ENCODE assay signal across 25 cellular contexts in genomic region chr1:25527226-25527846, GRCh38.
"Had no signal": no experiment of that assay in that cellular context is flagged by ENCODE, and none has a peak within 500 bp of the region (broad histone marks: within the 10 kb centered on the region; RNA-seq: fewer than 3 reads in every experiment).

No MANE protein-coding gene starts in this region.

- H2AFZ ChIP-seq: parathyroid adenoma had no signal

- H3K4me3 ChIP-seq: coronary artery, esophagus squamous epithelium, gastroesophageal sphincter, left ventricle myocardium inferior, lower lobe of right lung, psoas muscle, right lobe of liver, testis, transverse colon had no signal

- H3K36me3 ChIP-seq: esophagus squamous epithelium, gastroesophageal sphincter, left ventricle myocardium inferior, lower lobe of right lung, right lobe of liver, transverse colon had no signal

- H3K4me1 ChIP-seq: gastroesophageal sphincter, lower lobe of right lung, parathyroid adenoma, psoas muscle, right lobe of liver, testis, transverse colon had no signal

- ATAC-seq: gastroesophageal sphincter; lower lobe of right lung; psoas muscle; right lobe of liver; stimulated activated effector memory CD8-positive, alpha-beta T cell treated with anti-CD3 and anti-CD28 coated beads, Interleukin-12 subunit alpha, Interleukin-12 subunit beta, amount 100 ng/mL, for 72 hours; stimulated activated naive CD8-positive, alpha-beta T cell treated with anti-CD3 and anti-CD28 coated beads, Interleukin-15, Interleukin-2, amounts not matched to agents 100 U/mL and 50 U/mL, for 24 hours had no signal

- DNase-seq: effector CD8-positive, alpha-beta T cell; esophagus squamous epithelium; foreskin fibroblast; glutamatergic neuron; islet precursor cell; left ventricle myocardium inferior; lower lobe of right lung; occipital lobe; psoas muscle; retina; right lobe of liver; stimulated activated CD4-positive, alpha-beta T cell treated with anti-CD3 and anti-CD28 coated beads, Interleukin-4, amount 100 ng/mL, for 1 hour; stimulated activated CD8-positive, alpha-beta memory T cell treated with anti-CD3 and anti-CD28 coated beads, Interleukin-4, amount 100 ng/mL, for 48 hours; stimulated activated naive CD8-positive, alpha-beta T cell treated with anti-CD3 and anti-CD28 coated beads, Interleukin-15, Interleukin-2, amounts not matched to agents 100 U/mL and 50 U/mL, for 24 hours; testis; transverse colon had no signal

- H3K9ac ChIP-seq: parathyroid adenoma had no signal

- H3K4me1 Mint-ChIP-seq: mesothelial cell of epicardium had no signal

- H3K27ac ChIP-seq: coronary artery, epithelial cell of prostate, esophagus squamous epithelium, gastroesophageal sphincter, left ventricle myocardium inferior, lower lobe of right lung, parathyroid adenoma, psoas muscle, right lobe of liver, testis, transverse colon had no signal

- H3K4me3 Mint-ChIP-seq: memory B cell; mesothelial cell of epicardium; nephron; stimulated activated effector memory CD8-positive, alpha-beta T cell treated with anti-CD3 and anti-CD28 coated beads, Interleukin-12 subunit alpha, Interleukin-12 subunit beta, amount 100 ng/mL, for 72 hours had no signal

- H3K9me3 ChIP-seq: esophagus squamous epithelium, lower lobe of right lung, psoas muscle, right lobe of liver, testis, transverse colon had no signal

- H3K79me2 ChIP-seq: parathyroid adenoma had no signal

- H3K27me3 ChIP-seq: dorsolateral prefrontal cortex, esophagus squamous epithelium, gastroesophageal sphincter, right lobe of liver, testis, transverse colon had no signal

- H3K36me3 Mint-ChIP-seq: memory B cell; mesothelial cell of epicardium; stimulated activated effector memory CD8-positive, alpha-beta T cell treated with anti-CD3 and anti-CD28 coated beads, Interleukin-12 subunit alpha, Interleukin-12 subunit beta, amount 100 ng/mL, for 72 hours had no signal

- H3K27ac Mint-ChIP-seq: memory B cell; mesothelial cell of epicardium; nephron; stimulated activated effector memory CD8-positive, alpha-beta T cell treated with anti-CD3 and anti-CD28 coated beads, Interleukin-12 subunit alpha, Interleukin-12 subunit beta, amount 100 ng/mL, for 72 hours had no signal
